In the genomic region with DNA sequence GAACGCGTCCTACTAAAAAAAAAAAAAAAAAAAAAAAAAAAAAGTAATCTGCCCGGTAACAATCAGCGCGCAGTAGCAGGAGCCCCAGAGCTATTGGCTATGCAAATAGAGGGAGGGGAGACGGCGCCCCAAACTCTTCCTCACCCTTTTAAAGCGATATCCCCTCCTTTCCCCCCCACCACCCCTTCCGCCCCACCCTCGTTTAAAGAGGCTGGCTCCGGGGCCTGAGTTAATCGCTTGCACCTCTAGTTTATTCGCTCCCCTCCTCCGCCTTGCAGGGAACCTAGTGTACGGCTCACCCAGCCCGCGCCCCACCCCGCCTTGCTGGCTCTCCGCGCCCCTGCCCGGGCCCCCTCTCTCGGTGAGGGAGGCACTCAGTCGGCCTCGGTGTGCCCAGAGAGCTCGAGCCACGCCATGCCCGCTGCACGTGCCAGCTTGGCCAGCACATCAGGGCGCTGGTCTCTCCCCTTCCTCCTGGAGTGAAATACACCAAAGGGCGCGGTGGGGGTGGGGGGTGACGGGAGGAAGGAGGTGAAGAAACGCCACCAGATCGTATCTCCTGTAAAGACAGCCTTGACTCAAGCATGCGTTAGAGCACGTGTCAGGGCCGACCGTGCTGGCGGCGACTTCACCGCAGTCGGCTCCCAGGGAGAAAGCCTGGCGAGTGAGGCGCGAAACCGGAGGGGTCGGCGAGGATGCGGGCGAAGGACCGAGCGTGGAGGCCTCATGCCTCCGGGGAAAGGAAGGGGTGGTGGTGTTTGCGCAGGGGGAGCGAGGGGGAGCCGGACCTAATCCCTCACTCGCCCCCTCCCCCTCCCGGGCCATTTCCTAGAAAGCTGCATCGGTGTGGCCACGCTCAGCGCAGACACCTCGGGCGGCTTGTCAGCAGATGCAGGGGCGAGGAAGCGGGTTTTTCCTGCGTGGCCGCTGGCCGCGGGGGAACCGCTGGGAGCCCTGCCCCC, we compare ENCODE assay signal across 1 cellular context.
TF ChIP-seq lines count a peak whose summit lies in the region.

No MANE protein-coding gene starts in this region.

TF ChIP-seq in K562, 482 proteins besides CTCF, POLR2A, EP300 and RAD21 (continued from another document and continues in another):
- TF ChIP-seq MTA1 (IDR thresholded peaks at IDR 0.05; ENCODE audit: borderline replicate concordance): no peak
- TF ChIP-seq, protein P1, sequence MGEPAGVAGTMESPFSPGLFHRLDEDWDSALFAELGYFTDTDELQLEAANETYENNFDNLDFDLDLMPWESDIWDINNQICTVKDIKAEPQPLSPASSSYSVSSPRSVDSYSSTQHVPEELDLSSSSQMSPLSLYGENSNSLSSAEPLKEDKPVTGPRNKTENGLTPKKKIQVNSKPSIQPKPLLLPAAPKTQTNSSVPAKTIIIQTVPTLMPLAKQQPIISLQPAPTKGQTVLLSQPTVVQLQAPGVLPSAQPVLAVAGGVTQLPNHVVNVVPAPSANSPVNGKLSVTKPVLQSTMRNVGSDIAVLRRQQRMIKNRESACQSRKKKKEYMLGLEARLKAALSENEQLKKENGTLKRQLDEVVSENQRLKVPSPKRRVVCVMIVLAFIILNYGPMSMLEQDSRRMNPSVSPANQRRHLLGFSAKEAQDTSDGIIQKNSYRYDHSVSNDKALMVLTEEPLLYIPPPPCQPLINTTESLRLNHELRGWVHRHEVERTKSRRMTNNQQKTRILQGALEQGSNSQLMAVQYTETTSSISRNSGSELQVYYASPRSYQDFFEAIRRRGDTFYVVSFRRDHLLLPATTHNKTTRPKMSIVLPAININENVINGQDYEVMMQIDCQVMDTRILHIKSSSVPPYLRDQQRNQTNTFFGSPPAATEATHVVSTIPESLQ (CRISPR knock-in tag; IDR thresholded peaks at IDR 0.05): 0 out of 2 replicates have a peak, but pooled peaks have one; percentile 42
- TF ChIP-seq ZNF778 (CRISPR knock-in tag; IDR thresholded peaks at IDR 0.05): no peak
- TF ChIP-seq, protein P2, sequence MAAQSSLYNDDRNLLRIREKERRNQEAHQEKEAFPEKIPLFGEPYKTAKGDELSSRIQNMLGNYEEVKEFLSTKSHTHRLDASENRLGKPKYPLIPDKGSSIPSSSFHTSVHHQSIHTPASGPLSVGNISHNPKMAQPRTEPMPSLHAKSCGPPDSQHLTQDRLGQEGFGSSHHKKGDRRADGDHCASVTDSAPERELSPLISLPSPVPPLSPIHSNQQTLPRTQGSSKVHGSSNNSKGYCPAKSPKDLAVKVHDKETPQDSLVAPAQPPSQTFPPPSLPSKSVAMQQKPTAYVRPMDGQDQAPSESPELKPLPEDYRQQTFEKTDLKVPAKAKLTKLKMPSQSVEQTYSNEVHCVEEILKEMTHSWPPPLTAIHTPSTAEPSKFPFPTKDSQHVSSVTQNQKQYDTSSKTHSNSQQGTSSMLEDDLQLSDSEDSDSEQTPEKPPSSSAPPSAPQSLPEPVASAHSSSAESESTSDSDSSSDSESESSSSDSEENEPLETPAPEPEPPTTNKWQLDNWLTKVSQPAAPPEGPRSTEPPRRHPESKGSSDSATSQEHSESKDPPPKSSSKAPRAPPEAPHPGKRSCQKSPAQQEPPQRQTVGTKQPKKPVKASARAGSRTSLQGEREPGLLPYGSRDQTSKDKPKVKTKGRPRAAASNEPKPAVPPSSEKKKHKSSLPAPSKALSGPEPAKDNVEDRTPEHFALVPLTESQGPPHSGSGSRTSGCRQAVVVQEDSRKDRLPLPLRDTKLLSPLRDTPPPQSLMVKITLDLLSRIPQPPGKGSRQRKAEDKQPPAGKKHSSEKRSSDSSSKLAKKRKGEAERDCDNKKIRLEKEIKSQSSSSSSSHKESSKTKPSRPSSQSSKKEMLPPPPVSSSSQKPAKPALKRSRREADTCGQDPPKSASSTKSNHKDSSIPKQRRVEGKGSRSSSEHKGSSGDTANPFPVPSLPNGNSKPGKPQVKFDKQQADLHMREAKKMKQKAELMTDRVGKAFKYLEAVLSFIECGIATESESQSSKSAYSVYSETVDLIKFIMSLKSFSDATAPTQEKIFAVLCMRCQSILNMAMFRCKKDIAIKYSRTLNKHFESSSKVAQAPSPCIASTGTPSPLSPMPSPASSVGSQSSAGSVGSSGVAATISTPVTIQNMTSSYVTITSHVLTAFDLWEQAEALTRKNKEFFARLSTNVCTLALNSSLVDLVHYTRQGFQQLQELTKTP (IDR thresholded peaks at IDR 0.05; ENCODE audit: low read depth in 1 of 2, partially characterized antibody in 2 of 2): no peak
- TF ChIP-seq NR2F6 (CRISPR knock-in tag; IDR thresholded peaks at IDR 0.05): no peak
- no peak for TF ChIP-seq ZNF695 (CRISPR knock-in tag; IDR thresholded peaks at IDR 0.05)
- no peak for TF ChIP-seq PHTF2 (CRISPR knock-in tag; IDR thresholded peaks at IDR 0.05)
- TF ChIP-seq ETV5 (CRISPR knock-in tag; IDR thresholded peaks at IDR 0.05; ENCODE audit: low read depth): 0 out of 2 replicates have a peak, but pooled peaks have one; percentile 70
- TF ChIP-seq KLF16 (IDR thresholded peaks at IDR 0.05): no peak
- TF ChIP-seq SUPT5H (IDR thresholded peaks at IDR 0.05): peak; percentile 65
- TF ChIP-seq, protein P3, sequence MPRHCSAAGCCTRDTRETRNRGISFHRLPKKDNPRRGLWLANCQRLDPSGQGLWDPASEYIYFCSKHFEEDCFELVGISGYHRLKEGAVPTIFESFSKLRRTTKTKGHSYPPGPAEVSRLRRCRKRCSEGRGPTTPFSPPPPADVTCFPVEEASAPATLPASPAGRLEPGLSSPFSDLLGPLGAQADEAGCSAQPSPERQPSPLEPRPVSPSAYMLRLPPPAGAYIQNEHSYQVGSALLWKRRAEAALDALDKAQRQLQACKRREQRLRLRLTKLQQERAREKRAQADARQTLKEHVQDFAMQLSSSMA (CRISPR knock-in tag; IDR thresholded peaks at IDR 0.05): no peak
- no peak for TF ChIP-seq CC2D1A (IDR thresholded peaks at IDR 0.05)
- TF ChIP-seq, protein P4, sequence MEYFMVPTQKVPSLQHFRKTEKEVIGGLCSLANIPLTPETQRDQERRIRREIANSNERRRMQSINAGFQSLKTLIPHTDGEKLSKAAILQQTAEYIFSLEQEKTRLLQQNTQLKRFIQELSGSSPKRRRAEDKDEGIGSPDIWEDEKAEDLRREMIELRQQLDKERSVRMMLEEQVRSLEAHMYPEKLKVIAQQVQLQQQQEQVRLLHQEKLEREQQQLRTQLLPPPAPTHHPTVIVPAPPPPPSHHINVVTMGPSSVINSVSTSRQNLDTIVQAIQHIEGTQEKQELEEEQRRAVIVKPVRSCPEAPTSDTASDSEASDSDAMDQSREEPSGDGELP (CRISPR knock-in tag; IDR thresholded peaks at IDR 0.05; ENCODE audit: borderline replicate concordance): peak; percentile 60; the same call in 1 of the 2 replicates
- no peak for TF ChIP-seq ZBTB17 (CRISPR knock-in tag; IDR thresholded peaks at IDR 0.05)
- peak; percentile 39; the same call in 1 of the 2 replicates for TF ChIP-seq ETV1 (tag; conservative IDR thresholded peaks at IDR 0.05; ENCODE audit: low read depth)
- TF ChIP-seq KDM1A (IDR thresholded peaks at IDR 0.05): peak in 1 of 2 experiments; percentile 39; a peak in 1 of 4 replicates
- TF ChIP-seq NRF1 (conservative IDR thresholded peaks at IDR 0.05 in 1 of 2, IDR thresholded peaks at IDR 0.05 in 1 of 2): peak; percentile 24 to 36
- peak; percentile 77 for TF ChIP-seq RNF2 (IDR thresholded peaks at IDR 0.05)
- TF ChIP-seq ZNF347 (CRISPR knock-in tag; IDR thresholded peaks at IDR 0.05; ENCODE audit: low read depth): no peak
- TF ChIP-seq FOXM1 (IDR thresholded peaks at IDR 0.05; ENCODE audit: low read depth): no peak
- 0 out of 2 replicates have a peak, but pooled peaks have one; percentile 52 for TF ChIP-seq FOXM1 (CRISPR knock-in tag; IDR thresholded peaks at IDR 0.05; ENCODE audit: low read depth)
- TF ChIP-seq, protein P5, sequence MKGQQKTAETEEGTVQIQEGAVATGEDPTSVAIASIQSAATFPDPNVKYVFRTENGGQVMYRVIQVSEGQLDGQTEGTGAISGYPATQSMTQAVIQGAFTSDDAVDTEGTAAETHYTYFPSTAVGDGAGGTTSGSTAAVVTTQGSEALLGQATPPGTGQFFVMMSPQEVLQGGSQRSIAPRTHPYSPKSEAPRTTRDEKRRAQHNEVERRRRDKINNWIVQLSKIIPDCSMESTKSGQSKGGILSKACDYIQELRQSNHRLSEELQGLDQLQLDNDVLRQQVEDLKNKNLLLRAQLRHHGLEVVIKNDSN (CRISPR knock-in tag; IDR thresholded peaks at IDR 0.05): peak; percentile 67
- peak; percentile 54 for TF ChIP-seq CEBPB (tag; IDR thresholded peaks at IDR 0.05)
- 0 out of 2 replicates have a peak, but pooled peaks have one; percentile 32 for TF ChIP-seq HDAC2 (IDR thresholded peaks at IDR 0.05)
- no peak for TF ChIP-seq ZNF589 (CRISPR knock-in tag; IDR thresholded peaks at IDR 0.05; ENCODE audit: low read depth)
- TF ChIP-seq TRIM24 (IDR thresholded peaks at IDR 0.05): 0 out of 4 replicates have a peak, but pooled peaks of 1 of the 2 experiments have one; percentile 15
- TF ChIP-seq, protein P6, sequence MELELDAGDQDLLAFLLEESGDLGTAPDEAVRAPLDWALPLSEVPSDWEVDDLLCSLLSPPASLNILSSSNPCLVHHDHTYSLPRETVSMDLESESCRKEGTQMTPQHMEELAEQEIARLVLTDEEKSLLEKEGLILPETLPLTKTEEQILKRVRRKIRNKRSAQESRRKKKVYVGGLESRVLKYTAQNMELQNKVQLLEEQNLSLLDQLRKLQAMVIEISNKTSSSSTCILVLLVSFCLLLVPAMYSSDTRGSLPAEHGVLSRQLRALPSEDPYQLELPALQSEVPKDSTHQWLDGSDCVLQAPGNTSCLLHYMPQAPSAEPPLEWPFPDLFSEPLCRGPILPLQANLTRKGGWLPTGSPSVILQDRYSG (tag; conservative IDR thresholded peaks at IDR 0.05; ENCODE audit: low read depth): no peak
- TF ChIP-seq TAF9B (IDR thresholded peaks at IDR 0.05; ENCODE audit: partially characterized antibody): peak; percentile 42
- no peak for TF ChIP-seq ZNF766 (CRISPR knock-in tag; conservative IDR thresholded peaks at IDR 0.05)
- TF ChIP-seq, protein P7, sequence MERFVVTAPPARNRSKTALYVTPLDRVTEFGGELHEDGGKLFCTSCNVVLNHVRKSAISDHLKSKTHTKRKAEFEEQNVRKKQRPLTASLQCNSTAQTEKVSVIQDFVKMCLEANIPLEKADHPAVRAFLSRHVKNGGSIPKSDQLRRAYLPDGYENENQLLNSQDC (CRISPR knock-in tag; IDR thresholded peaks at IDR 0.05): no peak
- TF ChIP-seq, protein P8, sequence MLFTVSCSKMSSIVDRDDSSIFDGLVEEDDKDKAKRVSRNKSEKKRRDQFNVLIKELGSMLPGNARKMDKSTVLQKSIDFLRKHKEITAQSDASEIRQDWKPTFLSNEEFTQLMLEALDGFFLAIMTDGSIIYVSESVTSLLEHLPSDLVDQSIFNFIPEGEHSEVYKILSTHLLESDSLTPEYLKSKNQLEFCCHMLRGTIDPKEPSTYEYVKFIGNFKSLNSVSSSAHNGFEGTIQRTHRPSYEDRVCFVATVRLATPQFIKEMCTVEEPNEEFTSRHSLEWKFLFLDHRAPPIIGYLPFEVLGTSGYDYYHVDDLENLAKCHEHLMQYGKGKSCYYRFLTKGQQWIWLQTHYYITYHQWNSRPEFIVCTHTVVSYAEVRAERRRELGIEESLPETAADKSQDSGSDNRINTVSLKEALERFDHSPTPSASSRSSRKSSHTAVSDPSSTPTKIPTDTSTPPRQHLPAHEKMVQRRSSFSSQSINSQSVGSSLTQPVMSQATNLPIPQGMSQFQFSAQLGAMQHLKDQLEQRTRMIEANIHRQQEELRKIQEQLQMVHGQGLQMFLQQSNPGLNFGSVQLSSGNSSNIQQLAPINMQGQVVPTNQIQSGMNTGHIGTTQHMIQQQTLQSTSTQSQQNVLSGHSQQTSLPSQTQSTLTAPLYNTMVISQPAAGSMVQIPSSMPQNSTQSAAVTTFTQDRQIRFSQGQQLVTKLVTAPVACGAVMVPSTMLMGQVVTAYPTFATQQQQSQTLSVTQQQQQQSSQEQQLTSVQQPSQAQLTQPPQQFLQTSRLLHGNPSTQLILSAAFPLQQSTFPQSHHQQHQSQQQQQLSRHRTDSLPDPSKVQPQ (CRISPR knock-in tag; IDR thresholded peaks at IDR 0.05; ENCODE audit: borderline replicate concordance): no peak
- TF ChIP-seq NONO (IDR thresholded peaks at IDR 0.05; ENCODE audit: low read depth in 2 of 2, low read length in 1 of 2): no peak
- TF ChIP-seq, protein P9, sequence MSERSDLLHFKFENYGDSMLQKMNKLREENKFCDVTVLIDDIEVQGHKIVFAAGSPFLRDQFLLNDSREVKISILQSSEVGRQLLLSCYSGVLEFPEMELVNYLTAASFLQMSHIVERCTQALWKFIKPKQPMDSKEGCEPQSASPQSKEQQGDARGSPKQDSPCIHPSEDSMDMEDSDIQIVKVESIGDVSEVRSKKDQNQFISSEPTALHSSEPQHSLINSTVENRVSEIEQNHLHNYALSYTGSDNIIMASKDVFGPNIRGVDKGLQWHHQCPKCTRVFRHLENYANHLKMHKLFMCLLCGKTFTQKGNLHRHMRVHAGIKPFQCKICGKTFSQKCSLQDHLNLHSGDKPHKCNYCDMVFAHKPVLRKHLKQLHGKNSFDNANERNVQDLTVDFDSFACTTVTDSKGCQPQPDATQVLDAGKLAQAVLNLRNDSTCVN (CRISPR knock-in tag; IDR thresholded peaks at IDR 0.05): no peak
- no peak for TF ChIP-seq BDP1 (IDR thresholded peaks at IDR 0.05; ENCODE audit: insufficient read depth, insufficient read length)
- TF ChIP-seq NELFE (IDR thresholded peaks at IDR 0.05; ENCODE audit: insufficient read depth, insufficient read length): no peak
- peak; percentile 71; the same call in 1 of the 2 replicates for TF ChIP-seq MTA3 (IDR thresholded peaks at IDR 0.05; ENCODE audit: borderline replicate concordance)
- TF ChIP-seq, protein P10, sequence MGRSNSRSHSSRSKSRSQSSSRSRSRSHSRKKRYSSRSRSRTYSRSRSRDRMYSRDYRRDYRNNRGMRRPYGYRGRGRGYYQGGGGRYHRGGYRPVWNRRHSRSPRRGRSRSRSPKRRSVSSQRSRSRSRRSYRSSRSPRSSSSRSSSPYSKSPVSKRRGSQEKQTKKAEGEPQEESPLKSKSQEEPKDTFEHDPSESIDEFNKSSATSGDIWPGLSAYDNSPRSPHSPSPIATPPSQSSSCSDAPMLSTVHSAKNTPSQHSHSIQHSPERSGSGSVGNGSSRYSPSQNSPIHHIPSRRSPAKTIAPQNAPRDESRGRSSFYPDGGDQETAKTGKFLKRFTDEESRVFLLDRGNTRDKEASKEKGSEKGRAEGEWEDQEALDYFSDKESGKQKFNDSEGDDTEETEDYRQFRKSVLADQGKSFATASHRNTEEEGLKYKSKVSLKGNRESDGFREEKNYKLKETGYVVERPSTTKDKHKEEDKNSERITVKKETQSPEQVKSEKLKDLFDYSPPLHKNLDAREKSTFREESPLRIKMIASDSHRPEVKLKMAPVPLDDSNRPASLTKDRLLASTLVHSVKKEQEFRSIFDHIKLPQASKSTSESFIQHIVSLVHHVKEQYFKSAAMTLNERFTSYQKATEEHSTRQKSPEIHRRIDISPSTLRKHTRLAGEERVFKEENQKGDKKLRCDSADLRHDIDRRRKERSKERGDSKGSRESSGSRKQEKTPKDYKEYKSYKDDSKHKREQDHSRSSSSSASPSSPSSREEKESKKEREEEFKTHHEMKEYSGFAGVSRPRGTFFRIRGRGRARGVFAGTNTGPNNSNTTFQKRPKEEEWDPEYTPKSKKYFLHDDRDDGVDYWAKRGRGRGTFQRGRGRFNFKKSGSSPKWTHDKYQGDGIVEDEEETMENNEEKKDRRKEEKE (IDR thresholded peaks at IDR 0.05; ENCODE audit: borderline replicate concordance in 1 of 2, control insufficient read depth in 1 of 2, low read depth in 2 of 2, low read length in 1 of 2): no peak
- TF ChIP-seq MCM2 (IDR thresholded peaks at IDR 0.05; ENCODE audit: low read depth): no peak
- no peak for TF ChIP-seq FOXK1 (CRISPR knock-in tag; IDR thresholded peaks at IDR 0.05; ENCODE audit: borderline replicate concordance)
- TF ChIP-seq SIN3A (IDR thresholded peaks at IDR 0.05; ENCODE audit: borderline replicate concordance in 2 of 2, control insufficient read depth in 1 of 2, low read depth in 2 of 2, low read length in 2 of 2): 0 out of 4 replicates have a peak, but pooled peaks of 1 of the 2 experiments have one; percentile 20
- TF ChIP-seq NCOR1 (IDR thresholded peaks at IDR 0.05): peak; percentile 30; the same call in 1 of the 2 replicates
